Comparison of ENCODE assay signal across 23 cellular contexts in genomic region chr12:24803406-24804245, GRCh38.
DNase-seq lines count a peak whose midpoint lies in the region; ATAC-seq and TF ChIP-seq lines count a peak whose summit lies in the region.
"Had no signal": no experiment of that assay in that cellular context is flagged by ENCODE, and none has a peak within 500 bp of the region (broad histone marks: within the 10 kb centered on the region; RNA-seq: fewer than 3 reads in every experiment).

No MANE protein-coding gene starts in this region.

- H3K27ac Mint-ChIP-seq in central memory CD8-positive, alpha-beta T cell (ENCODE audit: low read depth): peak overlapping the region; percentile 74
- H3K27ac Mint-ChIP-seq: activated B cell treated with CpG ODN at 0.5 μM for 24 hours; activated naive CD8-positive, alpha-beta T cell; CD8-positive, alpha-beta T cell; neural progenitor cell; T-helper 17 cell had no signal

- BruUV-seq in A673 (replicated peaks; lab: Mats Ljungman, UMichigan): no TSS peak

- ATAC-seq in DND-41 (ENCODE audit: insufficient read depth, low read depth) (peak; percentile 83), HG02973 (IDR thresholded peaks at IDR 0.05; ENCODE audit: unreplicated experiment) (no peak), left lobe of liver (no peak), left lung (no peak)
- ATAC-seq in central memory CD8-positive, alpha-beta T cell (replicated peaks; ENCODE audit: extremely low read depth, poor library complexity, severe bottlenecking): peak; percentile 43
- ATAC-seq: CD8-positive, alpha-beta T cell; heart right ventricle; K562; mucosa of descending colon; T-helper 17 cell had no signal

- no peaks in the 10 kb centered on the region for H3K9me3 Mint-ChIP-seq in central memory CD8-positive, alpha-beta T cell

- H3K27me3 ChIP-seq in A673 (replicated peaks; ENCODE audit: insufficient read depth, low read depth, low read length, poor library complexity) (no peaks in the 10 kb centered on the region), DND-41 (ENCODE audit: insufficient read depth, low read length, poor library complexity) (no peaks in the 10 kb centered on the region), left lung (no peaks in the 10 kb centered on the region)
- H3K27me3 ChIP-seq: ascending aorta, heart right ventricle, neural progenitor cell, sigmoid colon, SJCRH30 had no signal

- H3K4me3 ChIP-seq in A673 (ENCODE audit: low read depth, low read length, poor library complexity, severe bottlenecking) (no peak overlapping the region), DND-41 (ENCODE audit: low read depth in 1 of 2, low read length in 2 of 2) (peak overlapping the region in 1 of 2 experiments; percentile 23; a peak in 2 of 4 replicates), left lung (no peak overlapping the region)
- H3K4me3 ChIP-seq: ascending aorta, heart right ventricle, K562, mucosa of descending colon, neural progenitor cell, sigmoid colon, SJCRH30 had no signal

- H3K27me3 Mint-ChIP-seq in central memory CD8-positive, alpha-beta T cell: no peaks in the 10 kb centered on the region
- H3K27me3 Mint-ChIP-seq: activated B cell treated with CpG ODN at 0.5 μM for 24 hours; activated naive CD8-positive, alpha-beta T cell; T-helper 17 cell had no signal

- H3K4me1 Mint-ChIP-seq in central memory CD8-positive, alpha-beta T cell: peaks cover 15% of the 10 kb centered on the region
- H3K4me1 Mint-ChIP-seq: neural progenitor cell, T-helper 17 cell had no signal

- CTCF ChIA-PET in A673 (lab: Charles Lee): no interaction called here

- H3K4me1 ChIP-seq in A673 (ENCODE audit: insufficient read depth, low read length, poor library complexity, severe bottlenecking) (peaks cover 21% of the 10 kb centered on the region), DND-41 (ENCODE audit: insufficient read depth, low read length) (peaks cover 29% of the 10 kb centered on the region), left lung (peaks cover 0 to 4% of the 10 kb centered on the region in 2 donors)
- H3K4me1 ChIP-seq: ascending aorta, heart right ventricle, neural progenitor cell, sigmoid colon, SJCRH30 had no signal

- H3K27ac ChIP-seq in A673 (ENCODE audit: low read depth, low read length, poor library complexity, severe bottlenecking) (peak overlapping the region; percentile 84), DND-41 (ENCODE audit: low read length) (peak overlapping the region; percentile 92), left lung (no peak overlapping the region)
- H3K27ac ChIP-seq: ascending aorta, heart right ventricle, neural progenitor cell, sigmoid colon, SJCRH30 had no signal

- peak overlapping the region; percentile 18; the same call in 1 of the 2 replicates for H2AFZ ChIP-seq in DND-41 (ENCODE audit: low read depth, low read length)
- H2AFZ ChIP-seq: neural progenitor cell had no signal

- no peaks in the 10 kb centered on the region for H4K20me1 ChIP-seq in DND-41 (ENCODE audit: insufficient read depth, low read length)

- H3K4me3 Mint-ChIP-seq in central memory CD8-positive, alpha-beta T cell: peak overlapping the region; percentile 27
- H3K4me3 Mint-ChIP-seq: activated B cell treated with CpG ODN at 0.5 μM for 24 hours; activated naive CD8-positive, alpha-beta T cell; CD8-positive, alpha-beta T cell; neural progenitor cell; T-helper 17 cell had no signal

- intact Hi-C loops in A673 (cut with micrococcal nuclease; ENCODE audit: unreplicated experiment) (loop anchor here (5.0 kb wide), 1 partner anchor 496 kb away; no protein-coding TSS in a partner anchor), left lung (cut with DNase I) (no loop called here)

- POLR2A ChIA-PET in A673 (lab: Charles Lee; ENCODE audit: low non-redundant PET): interaction anchor here (0.6 to 0.7 kb wide), 2 partner anchors 305 to 497 kb away, joined by 3 read pairs; no protein-coding TSS in a partner anchor

- H3K9me3 ChIP-seq in A673 (ENCODE audit: low read depth, low read length, poor library complexity, severe bottlenecking): peaks cover 20% of the 10 kb centered on the region
- H3K9me3 ChIP-seq in DND-41 (ENCODE audit: insufficient read depth, low read length, severe bottlenecking): peaks cover 45% of the 10 kb centered on the region
- H3K9me3 ChIP-seq in left lung: peaks cover 0 to 4% of the 10 kb centered on the region in 2 donors
- H3K9me3 ChIP-seq: ascending aorta, mucosa of descending colon, sigmoid colon, SJCRH30 had no signal

- TF ChIP-seq CTCF in A673 (conservative IDR thresholded peaks at IDR 0.05; ENCODE audit: low read depth, low read length): no peak
- no peak for TF ChIP-seq CTCF in DND-41 (IDR thresholded peaks at IDR 0.05; ENCODE audit: borderline replicate concordance, extremely low read depth, low read length, poor library complexity, severe bottlenecking)
- TF ChIP-seq CTCF in left lung (IDR thresholded peaks at IDR 0.05): no peak

- H3K79me2 ChIP-seq in DND-41 (ENCODE audit: insufficient read depth, low read length): no peaks in the 10 kb centered on the region

- DNase-seq in A673 (ENCODE audit: low spot score) (peak; percentile 94), DND-41 (peak; percentile 69), NOMO-1 treated with DMSO at 0.1 percent for 48 hours (lab: John Stamatoyannopoulos, UW; ENCODE audit: unreplicated experiment) (peak; percentile 94), left lobe of liver (ENCODE audit: low spot score) (no peak), left lung (no peak)
- DNase-seq in central memory CD8-positive, alpha-beta T cell (ENCODE audit: low spot score in 2 of 2): no peak
- DNase-seq: activated B cell treated with CpG ODN at 0.5 μM for 24 hours; caudate nucleus; CD8-positive, alpha-beta T cell; DMS79; heart right ventricle; NCI-H1048; NCI-H1930; NCI-H748 treated with DMSO at 0.1 percent for 48 hours; sigmoid colon; T-helper 17 cell had no signal

- H3K9ac ChIP-seq in DND-41 (ENCODE audit: low read depth, low read length): peak overlapping the region; percentile 30; the same call in 1 of the 2 replicates
- H3K9ac ChIP-seq: neural progenitor cell had no signal

- H3K4me2 ChIP-seq in DND-41 (ENCODE audit: insufficient read depth, low read length): peak overlapping the region; percentile 27
- H3K4me2 ChIP-seq: neural progenitor cell had no signal

- no peaks in the 10 kb centered on the region for H3K36me3 ChIP-seq in A673 (ENCODE audit: insufficient read depth, low read length, poor library complexity, severe bottlenecking)
- peaks cover 10% of the 10 kb centered on the region; the same call in 1 of the 2 replicates for H3K36me3 ChIP-seq in DND-41 (ENCODE audit: insufficient read depth, low read length)
- no peaks in the 10 kb centered on the region for H3K36me3 ChIP-seq in left lung
- H3K36me3 ChIP-seq: ascending aorta, heart right ventricle, neural progenitor cell, sigmoid colon, SJCRH30 had no signal

- no peaks in the 10 kb centered on the region for H3K36me3 Mint-ChIP-seq in central memory CD8-positive, alpha-beta T cell (ENCODE audit: insufficient read depth)
- H3K36me3 Mint-ChIP-seq: CD8-positive, alpha-beta T cell; neural progenitor cell had no signal

Comparison
In these comparisons a context has a peak if more than half of its experiments do, and no peak if none do; other contexts are left out.
1. DNase-seq: peak in A673 (single experiment), DND-41 (single experiment) and NOMO-1 treated with DMSO at 0.1 percent for 48 hours (single experiment); none in central memory CD8-positive, alpha-beta T cell (0 of 2), left lobe of liver (single experiment) and left lung (0 of 2).
2. H3K27ac ChIP-seq: peak in A673 (single experiment) and DND-41 (single experiment); none in left lung (0 of 2).
3. ATAC-seq: peak in DND-41 (single experiment) and central memory CD8-positive, alpha-beta T cell (single experiment); none in HG02973 (single experiment), left lobe of liver (single experiment) and left lung (single experiment).